In genomic region chr21:40553781-40554180, GRCh38 we compare ENCODE assay signal across 25 cellular contexts.
"Had no signal": no experiment of that assay in that cellular context is flagged by ENCODE, and none has a peak within 500 bp of the region (broad histone marks: within the 10 kb centered on the region; RNA-seq: fewer than 3 reads in every experiment).

No MANE protein-coding gene starts in this region.

- DNase-seq: naive thymus-derived CD4-positive, alpha-beta T cell; natural killer cell; occipital lobe; ovary; posterior cingulate gyrus; psoas muscle; right cardiac atrium; right lobe of liver; sigmoid colon; small intestine; stimulated activated CD4-positive, alpha-beta T cell treated with anti-CD3 and anti-CD28 coated beads, Interleukin-15, amount 100 ng/mL, for 24 hours; stimulated activated CD4-positive, alpha-beta T cell treated with anti-CD3 and anti-CD28 coated beads, Interleukin-2, amount 100 ng/mL, for 24 hours; stimulated activated CD4-positive, alpha-beta T cell treated with anti-CD3 and anti-CD28 coated beads, Interleukin-2, amount 100 ng/mL, for 48 hours; stimulated activated CD4-positive, alpha-beta T cell treated with anti-CD3 and anti-CD28 coated beads, Interleukin-4, amount 100 ng/mL, for 24 hours; stimulated activated naive B cell treated with anti-CD40 and anti-IgM and Interleukin-4, amounts not matched to agents 10 μg/mL and 1 μg/mL and 100 μg/mL, for 72 hours; stimulated activated naive CD4-positive, alpha-beta T cell treated with Interleukin-2 at 50 U/mL for 16 hours; stomach; thyroid gland; upper lobe of left lung had no signal

- H2AFZ ChIP-seq: neural progenitor cell, parathyroid adenoma had no signal

- H3K9ac ChIP-seq: neural progenitor cell, parathyroid adenoma had no signal

- H3K4me1 ChIP-seq: neural progenitor cell, parathyroid adenoma, psoas muscle, right lobe of liver, stomach, thyroid gland, tibial nerve, upper lobe of left lung, vagina had no signal

- H3K27ac ChIP-seq: neural progenitor cell, ovary, parathyroid adenoma, psoas muscle, right lobe of liver, sigmoid colon, stomach, thoracic aorta, thyroid gland, tibial nerve, upper lobe of left lung, vagina had no signal

- H3K79me2 ChIP-seq: parathyroid adenoma had no signal

- H3K9me3 ChIP-seq: ovary, psoas muscle, right lobe of liver, sigmoid colon, stomach, thoracic aorta, thyroid gland, tibial nerve, upper lobe of left lung, vagina had no signal

- H3K4me2 ChIP-seq: neural progenitor cell had no signal

- H3K36me3 ChIP-seq: neural progenitor cell, ovary, right lobe of liver, sigmoid colon, stomach, thoracic aorta, thyroid gland, tibial nerve, upper lobe of left lung, vagina had no signal

- ATAC-seq: naive thymus-derived CD4-positive, alpha-beta T cell; natural killer cell; psoas muscle; right cardiac atrium; right lobe of liver; stimulated activated effector memory CD8-positive, alpha-beta T cell treated with anti-CD3 and anti-CD28 coated beads, Interleukin-12 subunit alpha, Interleukin-12 subunit beta, amount 100 ng/mL, for 72 hours; stimulated activated naive B cell treated with anti-CD40 and anti-IgM and Interleukin-4, amounts not matched to agents 10 μg/mL and 1 μg/mL and 100 μg/mL, for 72 hours had no signal

- H3K27me3 ChIP-seq: neural progenitor cell, ovary, right lobe of liver, sigmoid colon, stomach, thyroid gland, tibial nerve, upper lobe of left lung, vagina had no signal

- H3K4me3 ChIP-seq: neural progenitor cell, ovary, psoas muscle, right lobe of liver, sigmoid colon, stomach, thoracic aorta, thyroid gland, tibial nerve, upper lobe of left lung, vagina had no signal
